Comparison of ENCODE assay signal across 8 cellular contexts in genomic region chr2:74481432-74481831, GRCh38. TPM values are rescaled to one million over a fixed set of nuclear protein-coding genes. Genes with fewer than 3 reads are reported as not detected.
DNase-seq lines count a peak whose midpoint lies in the region; ATAC-seq and TF ChIP-seq lines count a peak whose summit lies in the region.

No MANE protein-coding gene starts in this region.

- in situ Hi-C loops in GM23248 (cut with MboI), result no loop called here

- POLR2A ChIA-PET in GM10248 (lab: Yijun Ruan, JAX), result interaction anchor here (0.6 to 1.2 kb wide), 5 partner anchors 14 to 658 kb away, joined by 3 to 4 read pairs (median 3); no protein-coding TSS in a partner anchor

- CTCF ChIA-PET in GM10248 (lab: Yijun Ruan, JAX), result interaction anchor here (0.8 to 5.3 kb wide), 16 partner anchors 8 to 232 kb away, joined by 3 to 106 read pairs (median 8); partner anchors contain the start of genes MOGS, MRPL53, PCGF1 and WBP1

- peak overlapping the region; percentile 96 for H2AFZ ChIP-seq in GM23248

- H3K4me3 ChIP-seq in GM23248, result peak overlapping the region; percentile 99
- peak overlapping the region; percentile 78 to 83 for H3K4me3 ChIP-seq in right atrium auricular region
- H3K4me3 ChIP-seq in skeletal muscle satellite cell (ENCODE audit: low read length), result peak overlapping the region; percentile 83

- WGBS in GM23248 (ENCODE audit: low coverage in 1 of 2, low lambda C conversion rate in 2 of 2, missing lambda C conversion rate in 2 of 2), 2 experiments, result 47 to 50% methylated on average over 3 of the region's 3 CpGs

- TF ChIP-seq CTCF in VCaP (conservative IDR thresholded peaks at IDR 0.05) (no peak), right atrium auricular region (IDR thresholded peaks at IDR 0.05) (no peak), GM10248 (IDR thresholded peaks at IDR 0.05; ENCODE audit: control extremely low read depth, extremely low read depth, low read depth, missing control alignments) (no peak)

- no peaks in the 10 kb centered on the region for H3K9me2 ChIP-seq in GM23248 (ENCODE audit: insufficient read depth)

- peaks cover 20% of the 10 kb centered on the region for H3K4me1 ChIP-seq in GM23248 (ENCODE audit: insufficient read depth)
- peaks cover 0 to 31% of the 10 kb centered on the region in 2 donors for H3K4me1 ChIP-seq in right atrium auricular region
- peaks cover 16% of the 10 kb centered on the region for H3K4me1 ChIP-seq in skeletal muscle satellite cell (ENCODE audit: control insufficient read depth, insufficient read depth, low read length)

- H4K20me1 ChIP-seq in GM23248 (ENCODE audit: insufficient read depth), result no peaks in the 10 kb centered on the region

- H3K4me2 ChIP-seq in GM23248 (ENCODE audit: unreplicated experiment) (peak overlapping the region; percentile 97), skeletal muscle satellite cell (ENCODE audit: low read length) (peak overlapping the region; percentile 91)

- H3K27me3 ChIP-seq in GM23248 (replicated peaks; ENCODE audit: insufficient read depth), result no peaks in the 10 kb centered on the region
- H3K27me3 ChIP-seq in right atrium auricular region, result no peaks in the 10 kb centered on the region
- H3K27me3 ChIP-seq in skeletal muscle satellite cell (ENCODE audit: control insufficient read depth, insufficient read depth, low read length), result no peaks in the 10 kb centered on the region

- H3K27ac ChIP-seq in GM23248 (peak overlapping the region; percentile 62; the same call in 1 of the 2 replicates), VCaP (peak overlapping the region; percentile 86), right atrium auricular region (peak overlapping the region in 1 of 2 donors; percentile 88)

- H3K9ac ChIP-seq in GM23248 (peak overlapping the region; percentile 85), skeletal muscle satellite cell (ENCODE audit: low read depth, low read length) (peak overlapping the region; percentile 87)

- DNase-seq in GM23248, result peak; percentile 56
- DNase-seq in right atrium auricular region (ENCODE audit: low spot score), result no peak
- DNase-seq in globus pallidus (ENCODE audit: low spot score), result no peak
- DNase-seq in GM10248 (ENCODE audit: extremely low spot score), result no peak

- 0 out of 2 replicates have a peak, but pooled peaks cover 5% of the 10 kb centered on the region for H3F3A ChIP-seq in GM23248 (ENCODE audit: insufficient read depth)

- ATAC-seq in GM18867 (IDR thresholded peaks at IDR 0.05; ENCODE audit: unreplicated experiment) (no peak), HG03571 (IDR thresholded peaks at IDR 0.05; ENCODE audit: unreplicated experiment) (no peak)

- H3K36me3 ChIP-seq in GM23248 (ENCODE audit: low read depth) (peaks cover 15% of the 10 kb centered on the region; the same call in 1 of the 2 replicates), right atrium auricular region (no peaks in the 10 kb centered on the region), skeletal muscle satellite cell (ENCODE audit: insufficient read depth, low read length) (peaks cover 29% of the 10 kb centered on the region)

- H3K9me3 ChIP-seq in GM23248 (ENCODE audit: low read depth) (no peaks in the 10 kb centered on the region), right atrium auricular region (no peaks in the 10 kb centered on the region), skeletal muscle satellite cell (replicated peaks; ENCODE audit: low read length) (no peaks in the 10 kb centered on the region)

- peaks cover 88% of the 10 kb centered on the region for H3K79me2 ChIP-seq in GM23248 (ENCODE audit: insufficient read depth)

RNA-seq across cellular contexts. Expression of gene CCDC142, which starts 1.4 kb away (rescaled TPM):
- total RNA-seq in GM23248 (2014; rRNA removed; shearing (Covaris generic)), result 5.1 and 12.8 TPM in 2 replicates
- polyA plus RNA-seq in GM23248 (2016; fragmentation: Nextera tagmentation; extraction: Ambion mirVana), result 6.4 and 6.8 TPM in 2 replicates
- total RNA-seq in right atrium auricular region, result 10 to 100 TPM in 1 of 2 donors, 1 to 10 TPM in 1; 3.8 to 13.6 TPM
- 19.2 and 22.8 TPM in 2 replicates for total RNA-seq in skeletal muscle satellite cell (2012; rRNA removed)

RNA-seq across cellular contexts. Expression of gene TTC31, which starts 1.4 kb away (rescaled TPM):
- 15.9 and 17.7 TPM in 2 replicates for total RNA-seq in GM23248 (2014; rRNA removed; shearing (Covaris generic))
- polyA plus RNA-seq in GM23248 (2016; fragmentation: Nextera tagmentation; extraction: Ambion mirVana), result 14.2 and 20.4 TPM in 2 replicates
- total RNA-seq in right atrium auricular region, result 1 to 10 TPM; 9.1 to 9.6 TPM
- 9.0 and 10.1 TPM in 2 replicates for total RNA-seq in skeletal muscle satellite cell (2012; rRNA removed)

RNA-seq across cellular contexts. Expression of gene MRPL53, which starts 9.0 kb away (rescaled TPM):
- total RNA-seq in GM23248 (2014; rRNA removed; shearing (Covaris generic)), result 14.8 and 18.5 TPM in 2 replicates
- 69.2 and 71.0 TPM in 2 replicates for polyA plus RNA-seq in GM23248 (2016; fragmentation: Nextera tagmentation; extraction: Ambion mirVana)
- total RNA-seq in right atrium auricular region, result 10 to 100 TPM; 19.8 to 81.4 TPM
- 29.5 and 32.2 TPM in 2 replicates for total RNA-seq in skeletal muscle satellite cell (2012; rRNA removed)

RNA-seq across cellular contexts. Expression of gene MOGS, which starts 16.2 kb away (rescaled TPM):
- 55.7 and 58.6 TPM in 2 replicates for total RNA-seq in GM23248 (2014; rRNA removed; shearing (Covaris generic))
- polyA plus RNA-seq in GM23248 (2016; fragmentation: Nextera tagmentation; extraction: Ambion mirVana), result 14.5 and 16.8 TPM in 2 replicates
- 10 to 100 TPM; 22.6 to 26.1 TPM for total RNA-seq in right atrium auricular region
- 43.5 and 46.6 TPM in 2 replicates for total RNA-seq in skeletal muscle satellite cell (2012; rRNA removed)

RNA-seq across cellular contexts. Expression of gene LBX2, which starts 18.0 kb away (rescaled TPM):
- total RNA-seq in GM23248 (2014; rRNA removed; shearing (Covaris generic)), result 0.38 and 4.6 TPM in 2 replicates
- 0.87 and 1.1 TPM in 2 replicates for polyA plus RNA-seq in GM23248 (2016; fragmentation: Nextera tagmentation; extraction: Ambion mirVana)
- 1 to 10 TPM in 1 of 2 donors, under 1 TPM in 1; 0.83 to 1.0 TPM for total RNA-seq in right atrium auricular region
- 4.8 and 5.2 TPM in 2 replicates for total RNA-seq in skeletal muscle satellite cell (2012; rRNA removed)
